In genomic region chr20:63952210-63952535, GRCh38 we compare ENCODE assay signal across 1 cellular context.
TF ChIP-seq lines count a peak whose summit lies in the region.

No MANE protein-coding gene starts in this region.

TF ChIP-seq in H1, 55 proteins besides CTCF, POLR2A, EP300 and RAD21:
- no peak for TF ChIP-seq BACH1 (IDR thresholded peaks at IDR 0.05; ENCODE audit: low read length)
- no peak for TF ChIP-seq BRCA1 (IDR thresholded peaks at IDR 0.05; ENCODE audit: low read depth, low read length)
- no peak for TF ChIP-seq YY1 (IDR thresholded peaks at IDR 0.05; ENCODE audit: low read depth, low read length)
- no peak for TF ChIP-seq ZNF274 (IDR thresholded peaks at IDR 0.05; ENCODE audit: borderline replicate concordance, extremely low read depth, low read length)
- TF ChIP-seq ASH2L (IDR thresholded peaks at IDR 0.05; ENCODE audit: low read length) = no peak
- TF ChIP-seq SIRT6 (IDR thresholded peaks at IDR 0.05; ENCODE audit: low read length) = no peak
- no peak for TF ChIP-seq HDAC2 (IDR thresholded peaks at IDR 0.05; ENCODE audit: borderline replicate concordance in 1 of 2, low read depth in 2 of 2, low read length in 2 of 2)
- TF ChIP-seq MAX (IDR thresholded peaks at IDR 0.05) = no peak
- no peak for TF ChIP-seq SRF (IDR thresholded peaks at IDR 0.05; ENCODE audit: low read depth, low read length)
- no peak for TF ChIP-seq TEAD4 (IDR thresholded peaks at IDR 0.05; ENCODE audit: low read depth, low read length)
- TF ChIP-seq RFX5 (IDR thresholded peaks at IDR 0.05; ENCODE audit: borderline replicate concordance, low read depth, low read length) = no peak
- no peak for TF ChIP-seq PHF8 (conservative IDR thresholded peaks at IDR 0.05; ENCODE audit: low read depth, low read length)
- no peak for TF ChIP-seq CHD2 (IDR thresholded peaks at IDR 0.05; ENCODE audit: low read length)
- no peak for TF ChIP-seq TCF12 (IDR thresholded peaks at IDR 0.05; ENCODE audit: low read depth, low read length)
- TF ChIP-seq TAF7 (optimal IDR thresholded peaks at IDR 0.05; ENCODE audit: borderline replicate concordance, low read depth, low read length) = no peak
- no peak for TF ChIP-seq MAFK (IDR thresholded peaks at IDR 0.05; ENCODE audit: low read depth, low read length)
- no peak for TF ChIP-seq SAP30 (IDR thresholded peaks at IDR 0.05; ENCODE audit: insufficient read depth, insufficient replicate concordance, low read length)
- TF ChIP-seq KDM1A (IDR thresholded peaks at IDR 0.05; ENCODE audit: borderline replicate concordance, low read length) = no peak
